14 cellular contexts compared by ENCODE assay signal in genomic region chr5:72288923-72289322, GRCh38. TPM values are rescaled to one million over a fixed set of nuclear protein-coding genes. Genes with fewer than 3 reads are reported as not detected.
DNase-seq lines count a peak whose midpoint lies in the region; ATAC-seq, FAIRE-seq and TF ChIP-seq lines count a peak whose summit lies in the region.
"Had no signal": no experiment of that assay in that cellular context is flagged by ENCODE, and none has a peak within 500 bp of the region (broad histone marks: within the 10 kb centered on the region; RNA-seq: fewer than 3 reads in every experiment).

No MANE protein-coding gene starts in this region.

- no peaks in the 10 kb centered on the region for H4K20me1 ChIP-seq in OCI-LY1 (ENCODE audit: insufficient read depth, low read length)

- H2BK15ac ChIP-seq in mesendoderm (replicated peaks; ENCODE audit: low read depth) = no peak overlapping the region

- H2BK5ac ChIP-seq in mesendoderm (ENCODE audit: low read length) = no peak overlapping the region

- in situ Hi-C loops in brain microvascular endothelial cell (cut with HindIII; ENCODE audit: low pct_ligation_motif_present, low sequenced_read_pairs) = no loop called here

- no peak for DNase-seq in D721Med (ENCODE audit: insufficient read length, low spot score)
- peak; percentile 23 for DNase-seq in NCI-H146 treated with DMSO at 0.1 percent for 48 hours (lab: John Stamatoyannopoulos, UW; ENCODE audit: unreplicated experiment)
- DNase-seq in left ventricle myocardium inferior = no peak
- DNase-seq in brain microvascular endothelial cell = no peak
- DNase-seq in lower leg skin (ENCODE audit: low spot score in 2 of 2) = no peak
- no peak for DNase-seq in aorta
- DNase-seq in mesendoderm = no peak
- DNase-seq: KBM-7, T-helper 1 cell, testis had no signal

- FAIRE-seq in D721Med (lab: Jason Lieb, UNC) = no peak

- H3K4me2 ChIP-seq in OCI-LY1 (ENCODE audit: low read length) (no peak overlapping the region), mesendoderm (ENCODE audit: low read length) (no peak overlapping the region)
- H3K4me2 ChIP-seq: neural progenitor cell had no signal

- H3K27ac ChIP-seq in OCI-LY1 (ENCODE audit: low read depth, low read length, poor library complexity, severe bottlenecking) = peak overlapping the region; percentile 95
- peak overlapping the region; percentile 54 for H3K27ac ChIP-seq in left ventricle myocardium inferior (replicated peaks)
- no peak overlapping the region for H3K27ac ChIP-seq in brain microvascular endothelial cell
- H3K27ac ChIP-seq in aorta (ENCODE audit: low read depth in 1 of 2, low read length in 2 of 2) = peak overlapping the region in 1 of 2 donors; percentile 37
- H3K27ac ChIP-seq in mesendoderm (ENCODE audit: low read depth, low read length) = no peak overlapping the region
- H3K27ac ChIP-seq: neural progenitor cell, skin epidermis, testis had no signal

- intact Hi-C loops in left ventricle myocardium inferior (cut with micrococcal nuclease) = no loop called here
- intact Hi-C loops in lower leg skin (cut with DNase I; ENCODE audit: low total_unique reads) = loop anchor here (10.0 kb wide), 1 partner anchor 504 kb away; no protein-coding TSS in a partner anchor
- intact Hi-C loops in aorta (cut with DNase I) = no loop called here

- H2BK120ac ChIP-seq in mesendoderm (ENCODE audit: low read depth, low read length) = no peak overlapping the region

- no peak overlapping the region for H4K8ac ChIP-seq in mesendoderm (ENCODE audit: low read depth, low read length)

- H3K9me2 ChIP-seq in OCI-LY1 (ENCODE audit: low read depth, low read length) = no peaks in the 10 kb centered on the region

- H3K4me1 ChIP-seq in OCI-LY1 (ENCODE audit: insufficient read depth, low read length, severe bottlenecking) = peaks cover 76% of the 10 kb centered on the region
- peaks cover 45% of the 10 kb centered on the region for H3K4me1 ChIP-seq in left ventricle myocardium inferior
- peaks cover 0 to 4% of the 10 kb centered on the region in 2 donors for H3K4me1 ChIP-seq in aorta (ENCODE audit: control insufficient read depth in 1 of 2, insufficient read depth in 2 of 2, low read length in 2 of 2)
- no peaks in the 10 kb centered on the region for H3K4me1 ChIP-seq in mesendoderm (ENCODE audit: control insufficient read depth, low read depth, low read length)
- H3K4me1 ChIP-seq: testis had no signal

- TF ChIP-seq CTCF in D721Med (IDR thresholded peaks at IDR 0.05; ENCODE audit: insufficient read depth, missing control alignments) (peak; percentile 13), OCI-LY1 (IDR thresholded peaks at IDR 0.05; ENCODE audit: low read length) (no peak), left ventricle myocardium inferior (IDR thresholded peaks at IDR 0.05; ENCODE audit: borderline replicate concordance) (no peak), brain microvascular endothelial cell (IDR thresholded peaks at IDR 0.05; ENCODE audit: low read depth, low read length, missing control alignments) (no peak), lower leg skin (IDR thresholded peaks at IDR 0.05) (no peak)

- peaks cover 1% of the 10 kb centered on the region for H3K79me1 ChIP-seq in mesendoderm (ENCODE audit: low read length)

- H3K36me3 ChIP-seq in OCI-LY1 (ENCODE audit: insufficient read depth, low read length) (peaks cover 44% of the 10 kb centered on the region), left ventricle myocardium inferior (peaks cover 12% of the 10 kb centered on the region), brain microvascular endothelial cell (replicated peaks) (no peaks in the 10 kb centered on the region), aorta (ENCODE audit: control insufficient read depth in 1 of 2, insufficient read depth in 2 of 2, low read length in 1 of 2) (no peaks in the 10 kb centered on the region), mesendoderm (ENCODE audit: control insufficient read depth, insufficient read depth, low read length) (no peaks in the 10 kb centered on the region)

- H3K9ac ChIP-seq in OCI-LY1 (ENCODE audit: low read length) (no peak overlapping the region), mesendoderm (ENCODE audit: low read length) (no peak overlapping the region)
- H3K9ac ChIP-seq: neural progenitor cell had no signal

- H3K23ac ChIP-seq in mesendoderm (ENCODE audit: low read length) = no peak overlapping the region

- H3K4me3 ChIP-seq in OCI-LY1 (ENCODE audit: low read depth, low read length, poor library complexity, severe bottlenecking) = no peak overlapping the region
- H3K4me3 ChIP-seq in left ventricle myocardium inferior = no peak overlapping the region
- H3K4me3 ChIP-seq in brain microvascular endothelial cell (ENCODE audit: low read depth, low read length) = no peak overlapping the region
- H3K4me3 ChIP-seq in lower leg skin (ENCODE audit: low read depth, poor library complexity, severe bottlenecking) = no peak overlapping the region
- H3K4me3 ChIP-seq in aorta (ENCODE audit: low read length in 2 of 2) = no peak overlapping the region
- no peak overlapping the region for H3K4me3 ChIP-seq in mesendoderm (ENCODE audit: low read length)
- H3K4me3 ChIP-seq: lung, neural progenitor cell, skin epidermis, testis had no signal

- no peak for ATAC-seq in aorta (ENCODE audit: low FRiP score)

- 0 out of 2 replicates have a peak, but pooled peaks cover 5% of the 10 kb centered on the region for H3F3A ChIP-seq in OCI-LY1 (ENCODE audit: insufficient read depth, low read length)

- H3K18ac ChIP-seq in mesendoderm (ENCODE audit: low read length) = no peak overlapping the region

- no peak overlapping the region for H3K56ac ChIP-seq in mesendoderm (ENCODE audit: low read length)

- H4K5ac ChIP-seq in mesendoderm (ENCODE audit: low read length) = no peak overlapping the region

- H3K27me3 ChIP-seq in OCI-LY1 (ENCODE audit: insufficient read depth, low read length) (no peaks in the 10 kb centered on the region), left ventricle myocardium inferior (ENCODE audit: low read depth) (no peaks in the 10 kb centered on the region), brain microvascular endothelial cell (replicated peaks) (no peaks in the 10 kb centered on the region), aorta (ENCODE audit: control insufficient read depth in 1 of 2, insufficient read depth in 2 of 2, low read length in 1 of 2) (no peaks in the 10 kb centered on the region), mesendoderm (ENCODE audit: insufficient read depth, low read length, poor library complexity) (no peaks in the 10 kb centered on the region)
- H3K27me3 ChIP-seq: neural progenitor cell, testis had no signal

- no peak overlapping the region for H2AK5ac ChIP-seq in mesendoderm (ENCODE audit: low read length)

- H3K79me2 ChIP-seq in OCI-LY1 (ENCODE audit: insufficient read depth, low read length) (peaks cover 5% of the 10 kb centered on the region; the same call in 1 of the 2 replicates), mesendoderm (ENCODE audit: control insufficient read depth, insufficient read depth, low read length) (no peaks in the 10 kb centered on the region)

- 86 to 89% methylated on average over 2 of the region's 2 CpGs for whole genome bisulfite sequencing in lower leg skin, 2 donors
- 27 to 40% methylated on average over 2 of the region's 2 CpGs for WGBS in aorta, 2 donors
- WGBS in mesendoderm (ENCODE audit: extremely low coverage, insufficient coverage, low lambda C conversion rate) = no CpG with 5 or more reads among the region's 2 CpGs

- no peak overlapping the region for H3K4ac ChIP-seq in mesendoderm (ENCODE audit: low read depth, low read length)

- TF ChIP-seq POLR2A in lower leg skin (IDR thresholded peaks at IDR 0.05) = no peak

- no peaks in the 10 kb centered on the region for H3K9me3 ChIP-seq in OCI-LY1 (ENCODE audit: low read length)
- H3K9me3 ChIP-seq in left ventricle myocardium inferior (replicated peaks) = no peaks in the 10 kb centered on the region
- no peaks in the 10 kb centered on the region for H3K9me3 ChIP-seq in aorta (ENCODE audit: control insufficient read depth, low read length)
- H3K9me3 ChIP-seq: testis had no signal

- H2AFZ ChIP-seq in OCI-LY1 (ENCODE audit: low read length) = no peak overlapping the region
- H2AFZ ChIP-seq: neural progenitor cell had no signal

RNA-seq across cellular contexts. Expression of gene MRPS27, which starts 31.1 kb away (rescaled TPM):
- 72.0 TPM for total RNA-seq in left ventricle myocardium inferior
- total RNA-seq in lower leg skin = 10 to 100 TPM; 32.8 to 55.0 (median 44.0) TPM
- total RNA-seq in aorta = 10 to 100 TPM; 37.0 to 42.1 TPM
- 10 to 100 TPM; 22.5 to 32.4 TPM for polyA plus RNA-seq in aorta
- polyA plus RNA-seq in mesendoderm (2013, experiment 1 of 2) = 60.4 TPM
- 60.5 TPM for polyA plus RNA-seq in mesendoderm (2013, experiment 2 of 2)

RNA-seq across cellular contexts. Expression of gene PTCD2, which starts 31.2 kb away (rescaled TPM):
- total RNA-seq in left ventricle myocardium inferior = 18.2 TPM
- 10 to 100 TPM in 1 of 4 donors, 1 to 10 TPM in 3; 7.2 to 12.5 (median 7.9) TPM for total RNA-seq in lower leg skin
- 1 to 10 TPM; 4.2 to 9.3 TPM for total RNA-seq in aorta
- 1 to 10 TPM; 2.6 to 4.3 TPM for polyA plus RNA-seq in aorta
- polyA plus RNA-seq in mesendoderm (2013, experiment 1 of 2) = 6.1 TPM
- 6.7 TPM for polyA plus RNA-seq in mesendoderm (2013, experiment 2 of 2)

Comparison
In these comparisons a context has a peak if more than half of its experiments do, and no peak if none do; other contexts are left out.
1. H3K27ac ChIP-seq: peak in OCI-LY1 (single experiment) and left ventricle myocardium inferior (single experiment); none in brain microvascular endothelial cell (single experiment) and mesendoderm (single experiment).